ENCODE assay signal across 17 cellular contexts in genomic region chr12:70741266-70741665, GRCh38.
DNase-seq lines count a peak whose midpoint lies in the region; FAIRE-seq and TF ChIP-seq lines count a peak whose summit lies in the region.
"Had no signal": no experiment of that assay in that cellular context is flagged by ENCODE, and none has a peak within 500 bp of the region (broad histone marks: within the 10 kb centered on the region; RNA-seq: fewer than 3 reads in every experiment).

No MANE protein-coding gene starts in this region.

- no peak for FAIRE-seq in HTR-8/SVneo (lab: Jason Lieb, UNC)
- FAIRE-seq: A204.1, GM19239, H1 had no signal

- WGBS in hepatocyte (ENCODE audit: low lambda C conversion rate, missing lambda C conversion rate): 51% methylated on average over 4 of the region's 4 CpGs
- WGBS in transverse colon (ENCODE audit: low coverage in 1 of 2), 2 donors: 56 to 60% methylated on average over 1 to 4 of the region's 4 CpGs

- no peak overlapping the region for H3K9ac ChIP-seq in mucosa of rectum (ENCODE audit: low read depth in 1 of 2, low read length in 2 of 2)

- H4K20me1 ChIP-seq in hepatocyte (ENCODE audit: insufficient read depth, poor library complexity, severe bottlenecking): no peaks in the 10 kb centered on the region

- no peaks in the 10 kb centered on the region for H3K27me3 ChIP-seq in hepatocyte
- H3K27me3 ChIP-seq in mucosa of rectum (ENCODE audit: control insufficient read depth in 2 of 2, insufficient read depth in 2 of 2, low read length in 2 of 2): no peaks in the 10 kb centered on the region
- no peaks in the 10 kb centered on the region for H3K27me3 ChIP-seq in transverse colon
- H3K27me3 ChIP-seq: BE2C had no signal

- H2AFZ ChIP-seq in hepatocyte: no peak overlapping the region

- H3K36me3 ChIP-seq in hepatocyte (replicated peaks; ENCODE audit: insufficient read depth, low read depth): no peaks in the 10 kb centered on the region
- H3K36me3 ChIP-seq in mucosa of rectum (ENCODE audit: control insufficient read depth in 2 of 2, insufficient read depth in 2 of 2, low read length in 2 of 2): no peaks in the 10 kb centered on the region
- H3K36me3 ChIP-seq in transverse colon: no peaks in the 10 kb centered on the region
- H3K36me3 ChIP-seq: HAP-1 had no signal

- peak; percentile 26 for DNase-seq in HuH-7 (ENCODE audit: low spot score)
- peak; percentile 8 for DNase-seq in hepatocyte (ENCODE audit: low spot score)
- peak; percentile 39 for DNase-seq in transverse colon
- DNase-seq in HTR-8/SVneo (ENCODE audit: insufficient read length, low spot score): no peak
- DNase-seq in activated CD8-positive, alpha-beta memory T cell treated with anti-CD3 and anti-CD28 coated beads, Interleukin-2, amount 50 U/mL, for 48 hours: no peak
- no peak for DNase-seq in NCI-H1092 (lab: John Stamatoyannopoulos, UW)
- DNase-seq: BE2C; CD4-positive, alpha-beta memory T cell; GF-D8; IMR-90 had no signal

- H3K9me3 ChIP-seq in hepatocyte (ENCODE audit: low read depth) (no peaks in the 10 kb centered on the region), mucosa of rectum (ENCODE audit: control insufficient read depth in 2 of 2, low read length in 2 of 2) (no peaks in the 10 kb centered on the region), transverse colon (no peaks in the 10 kb centered on the region)
- H3K9me3 ChIP-seq: BE2C, HAP-1 had no signal

- H3K4me3 ChIP-seq in hepatocyte (no peak overlapping the region), mucosa of rectum (ENCODE audit: low read length in 2 of 2) (peak overlapping the region in 1 of 2 donors; percentile 10), transverse colon (no peak overlapping the region)
- H3K4me3 ChIP-seq: HAP-1 had no signal

- H3K4me2 ChIP-seq in hepatocyte: no peak overlapping the region

- intact Hi-C loops in transverse colon (cut with DNase I; ENCODE audit: low total_unique reads): no loop called here

- no peaks in the 10 kb centered on the region for H3K79me2 ChIP-seq in hepatocyte

- H3K4me1 ChIP-seq in hepatocyte (ENCODE audit: insufficient read depth): no peaks in the 10 kb centered on the region
- peaks cover 10 to 12% of the 10 kb centered on the region in 2 donors for H3K4me1 ChIP-seq in mucosa of rectum (ENCODE audit: control insufficient read depth in 2 of 2, insufficient read depth in 2 of 2, low read length in 2 of 2)
- peaks cover 0 to 19% (median 5%) of the 10 kb centered on the region in 4 donors for H3K4me1 ChIP-seq in transverse colon
- H3K4me1 ChIP-seq: HAP-1 had no signal

- TF ChIP-seq EP300 in transverse colon (IDR thresholded peaks at IDR 0.05; ENCODE audit: low read depth): no peak

- H3K9me2 ChIP-seq in hepatocyte (replicated peaks; ENCODE audit: insufficient read depth): no peaks in the 10 kb centered on the region

- H3K27ac ChIP-seq in hepatocyte (peak overlapping the region; percentile 29), mucosa of rectum (ENCODE audit: low read depth in 2 of 2, low read length in 2 of 2) (peak overlapping the region; percentile 36 to 63), transverse colon (peak overlapping the region; percentile 31 to 51 (median 38))
- H3K27ac ChIP-seq: C4-2B, HL-60 had no signal

- no peak for TF ChIP-seq POLR2A in transverse colon (IDR thresholded peaks at IDR 0.05)

- in situ Hi-C loops in transverse colon (cut with MboI; ENCODE audit: low pct_ligation_motif_present in 1 of 4, low pct_unique_long_range_greater_than_20kb in 1 of 4, low sequenced_read_pairs in 3 of 4): loop anchor here in 3 of 4 donors (25.0 kb wide), 2 partner anchors 271 to 854 kb away; no protein-coding TSS in a partner anchor

- TF ChIP-seq CTCF in hepatocyte (IDR thresholded peaks at IDR 0.05; ENCODE audit: poor library complexity): no peak
- no peak for TF ChIP-seq CTCF in transverse colon (IDR thresholded peaks at IDR 0.05)

Comparison
In these comparisons a context has a peak if more than half of its experiments do, and no peak if none do; other contexts are left out.
1. DNase-seq: peak in HuH-7 (single experiment), hepatocyte (single experiment) and transverse colon (single experiment); none in HTR-8/SVneo (single experiment), activated CD8-positive, alpha-beta memory T cell treated with anti-CD3 and anti-CD28 coated beads, Interleukin-2, amount 50 U/mL, for 48 hours (single experiment) and NCI-H1092 (single experiment).
2. Peak in every context shown above with its lines, with median percentiles within 50 percentile points of each other: H3K27ac ChIP-seq.